In the genomic region with DNA sequence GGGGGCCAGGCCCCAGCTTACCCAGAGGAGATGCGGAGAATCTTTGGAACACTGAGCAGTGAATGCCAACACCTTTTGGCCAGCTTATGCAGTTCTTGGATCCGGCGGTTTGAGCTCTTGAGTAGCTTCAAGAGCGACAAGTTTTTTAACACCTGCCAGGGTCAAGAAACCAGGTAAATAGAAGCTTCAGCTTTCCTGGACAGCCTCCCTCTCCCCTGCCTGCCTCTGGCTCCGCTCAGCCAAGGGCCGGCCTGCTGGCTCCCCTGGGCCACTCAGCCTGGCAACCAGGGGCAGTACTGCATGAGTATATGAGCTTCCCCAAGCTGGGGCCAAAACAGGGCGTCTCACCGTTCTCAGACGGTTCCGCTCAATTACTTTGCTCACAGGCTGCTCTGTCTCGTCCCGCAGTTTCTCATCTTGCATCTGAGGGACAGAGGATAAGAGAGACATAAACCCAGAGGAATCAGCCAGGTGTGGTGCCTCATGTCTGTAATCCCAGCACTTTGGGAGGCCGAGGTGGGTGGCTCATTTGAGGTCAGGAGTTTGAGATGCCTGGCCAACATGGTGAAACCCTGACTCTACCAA, we compare ENCODE assay signal across 34 cellular contexts. TPM values are rescaled to one million over a fixed set of nuclear protein-coding genes. Genes with fewer than 3 reads are reported as not detected.
DNase-seq lines count a peak whose midpoint lies in the region; ATAC-seq lines count a peak whose summit lies in the region.
"Had no signal": no experiment of that assay in that cellular context is flagged by ENCODE, and none has a peak within 500 bp of the region (broad histone marks: within the 10 kb centered on the region; RNA-seq: fewer than 3 reads in every experiment).

No MANE protein-coding gene starts in this region.

- peaks cover 2% of the 10 kb centered on the region for H3K36me3 Mint-ChIP-seq in T-helper 17 cell (ENCODE audit: low read depth)
- H3K36me3 Mint-ChIP-seq: natural killer cell had no signal

- DNase-seq in NCI-H345 (lab: John Stamatoyannopoulos, UW) (peak; percentile 51), NCI-H345 treated with DMSO at 0.1 percent for 48 hours (lab: John Stamatoyannopoulos, UW; ENCODE audit: unreplicated experiment) (no peak), NCI-H526 treated with DMSO at 0.1 percent for 48 hours (lab: John Stamatoyannopoulos, UW) (peak; percentile 46), left kidney (ENCODE audit: low read depth, low spot score) (peak; percentile 91), substantia nigra (lab: John Stamatoyannopoulos, UW) (no peak), T-helper 17 cell (no peak), AG08396 (ENCODE audit: low spot score) (no peak), globus pallidus (ENCODE audit: low spot score) (no peak)
- DNase-seq: activated CD4-positive, alpha-beta T cell treated with anti-CD3 and anti-CD28 coated beads for 4 hours; activated gamma-delta T cell; activated naive CD8-positive, alpha-beta T cell treated with anti-CD3 and anti-CD28 coated beads for 36 hours; activated T-cell treated with anti-CD3 and anti-CD28 coated beads, Interleukin-2, amount 50 U/mL, for 4 hours; cortex of kidney; GOT3; IMR-90; natural killer cell; NCI-H1417 treated with DMSO at 0.1 percent for 48 hours; NCI-H2171; pancreas; retina; stimulated activated naive B cell treated with anti-CD40 and anti-IgM and Interleukin-4, amounts not matched to agents 10 μg/mL and 1 μg/mL and 100 μg/mL, for 72 hours; SW 1271; T-helper 9 cell had no signal

- no peaks in the 10 kb centered on the region for H3K27me3 Mint-ChIP-seq in T-helper 17 cell
- H3K27me3 Mint-ChIP-seq: activated naive CD8-positive, alpha-beta T cell treated with anti-CD3 and anti-CD28 coated beads for 36 hours; stimulated activated naive B cell treated with anti-CD40 and anti-IgM and Interleukin-4, amounts not matched to agents 10 μg/mL and 1 μg/mL and 100 μg/mL, for 72 hours had no signal

- H3K4me3 Mint-ChIP-seq in T-helper 17 cell = no peak overlapping the region
- H3K4me3 Mint-ChIP-seq: activated naive CD8-positive, alpha-beta T cell treated with anti-CD3 and anti-CD28 coated beads for 36 hours; activated T-cell treated with anti-CD3 and anti-CD28 coated beads, Interleukin-2, amount 50 U/mL, for 4 hours; natural killer cell; stimulated activated naive B cell treated with anti-CD40 and anti-IgM and Interleukin-4, amounts not matched to agents 10 μg/mL and 1 μg/mL and 100 μg/mL, for 72 hours had no signal

- H3K4me1 Mint-ChIP-seq in T-helper 17 cell = peaks cover 15% of the 10 kb centered on the region

- H3K27ac ChIP-seq in substantia nigra (ENCODE audit: low read depth, low read length, poor library complexity, severe bottlenecking) = peak overlapping the region; percentile 94
- H3K27ac ChIP-seq: ascending aorta, cardiac muscle cell, pancreas, skin epidermis, vagina, VCaP had no signal

- ATAC-seq in T-helper 17 cell = no peak
- ATAC-seq: activated T-cell treated with anti-CD3 and anti-CD28 coated beads, Interleukin-2, amount 50 U/mL, for 4 hours; natural killer cell; pancreas; stimulated activated naive B cell treated with anti-CD40 and anti-IgM and Interleukin-4, amounts not matched to agents 10 μg/mL and 1 μg/mL and 100 μg/mL, for 72 hours had no signal

- H3K27ac Mint-ChIP-seq in T-helper 17 cell = no peak overlapping the region
- H3K27ac Mint-ChIP-seq: activated naive CD8-positive, alpha-beta T cell treated with anti-CD3 and anti-CD28 coated beads for 36 hours; CD14-positive monocyte; natural killer cell; stimulated activated naive B cell treated with anti-CD40 and anti-IgM and Interleukin-4, amounts not matched to agents 10 μg/mL and 1 μg/mL and 100 μg/mL, for 72 hours had no signal

- no peaks in the 10 kb centered on the region for H3K9me3 ChIP-seq in T-helper 17 cell (ENCODE audit: control insufficient read depth, low read length, poor library complexity, severe bottlenecking)
- H3K9me3 ChIP-seq: ascending aorta, pancreas, vagina had no signal

RNA-seq across cellular contexts. Expression of a gene that starts 0.8 kb away (rescaled TPM):
- total RNA-seq in T-helper 17 cell = not detected
- total RNA-seq: A172; activated T-cell treated with anti-CD3 and anti-CD28 coated beads, Interleukin-2, amount 50 U/mL, for 4 hours; ascending aorta; fibroblast of villous mesenchyme; IMR-90; LHCN-M2; lower leg skin; RPMI7951; vagina had no signal

RNA-seq across cellular contexts. Expression of a gene that starts 14.3 kb away (rescaled TPM):
- total RNA-seq in T-helper 17 cell = 10 to 100 TPM; 93.3 to 99.5 TPM

RNA-seq across cellular contexts. Expression of a gene that starts 29.1 kb away (rescaled TPM):
- 1 to 10 TPM; 2.7 to 5.3 TPM for total RNA-seq in T-helper 17 cell

RNA-seq across cellular contexts. Expression of a gene that starts 30.8 kb away (rescaled TPM):
- 10 to 100 TPM; 10.7 to 10.9 TPM for total RNA-seq in T-helper 17 cell

RNA-seq across cellular contexts. Expression of a gene that starts 38.7 kb away (rescaled TPM):
- total RNA-seq in T-helper 17 cell = 100 to 1,000 TPM; 115 to 136 TPM

Comparison
In these comparisons a context has a peak if more than half of its experiments do, and no peak if none do; other contexts are left out.
1. DNase-seq: peak in NCI-H345 (single experiment), NCI-H526 treated with DMSO at 0.1 percent for 48 hours (single experiment) and left kidney (single experiment); none in NCI-H345 treated with DMSO at 0.1 percent for 48 hours (single experiment), substantia nigra (0 of 49), T-helper 17 cell (0 of 3), AG08396 (single experiment) and globus pallidus (single experiment).